1 cellular context compared by ENCODE assay signal in genomic region chr4:18042754-18043153, GRCh38.
TF ChIP-seq lines count a peak whose summit lies in the region.

No MANE protein-coding gene starts in this region.

TF ChIP-seq in K562, 482 proteins besides CTCF, POLR2A, EP300 and RAD21 (continued from another document):
- no peak for TF ChIP-seq FOXO4 (CRISPR knock-in tag; IDR thresholded peaks at IDR 0.05)
